12 cellular contexts compared by ENCODE assay signal in genomic region chr16:66930189-66930588, GRCh38. TPM values are rescaled to one million over a fixed set of nuclear protein-coding genes. Genes with fewer than 3 reads are reported as not detected.
DNase-seq lines count a peak whose midpoint lies in the region; ATAC-seq, FAIRE-seq and TF ChIP-seq lines count a peak whose summit lies in the region.
"Had no signal": no experiment of that assay in that cellular context is flagged by ENCODE, and none has a peak within 500 bp of the region (broad histone marks: within the 10 kb centered on the region; RNA-seq: fewer than 3 reads in every experiment).

No MANE protein-coding gene starts in this region.

- DNase-seq in A172 (ENCODE audit: low spot score), result peak; percentile 69
- DNase-seq in HTR-8/SVneo (ENCODE audit: insufficient read length, low spot score), result no peak
- DNase-seq in activated CD4-positive, alpha-beta memory T cell treated with anti-CD3 and anti-CD28 coated beads for 36 hours, result no peak
- DNase-seq in right cardiac atrium, result peak in 2 of 3 donors; percentile 29 to 55
- DNase-seq in mesenteric fat pad (ENCODE audit: low spot score), result no peak
- no peak for DNase-seq in posterior vena cava (ENCODE audit: low spot score)
- DNase-seq in activated CD8-positive, alpha-beta T cell treated with anti-CD3 and anti-CD28 coated beads for 36 hours, result no peak
- DNase-seq: NCI-H524 treated with DMSO at 0.1 percent for 48 hours, uterus had no signal

- peak; percentile 68 for FAIRE-seq in HTR-8/SVneo (lab: Jason Lieb, UNC)
- FAIRE-seq: pancreas had no signal

- H3K27ac ChIP-seq in right cardiac atrium (ENCODE audit: low read length), result peak overlapping the region; percentile 22
- H3K27ac ChIP-seq: pancreas, uterus had no signal

- no peaks in the 10 kb centered on the region for H3K27me3 ChIP-seq in right cardiac atrium (ENCODE audit: control insufficient read depth, insufficient read depth)
- H3K27me3 ChIP-seq: pancreas, uterus had no signal

- peaks cover 9% of the 10 kb centered on the region for H3K4me1 ChIP-seq in right cardiac atrium (ENCODE audit: control insufficient read depth, insufficient read depth, low read length)

- H3K4me3 ChIP-seq in right cardiac atrium (ENCODE audit: low read length), result no peak overlapping the region
- H3K4me3 ChIP-seq: pancreas, uterus had no signal

- intact Hi-C loops in activated CD4-positive, alpha-beta memory T cell treated with anti-CD3 and anti-CD28 coated beads for 36 hours (cut with micrococcal nuclease), result no loop called here
- intact Hi-C loops in right cardiac atrium (cut with DNase I) (loop anchor here in 2 of 4 donors (5.0 kb wide), 1 partner anchor 33 kb away; no protein-coding TSS in a partner anchor), posterior vena cava (cut with DNase I) (loop anchor here in 1 of 2 donors (5.0 kb wide), 1 partner anchor 33 kb away; no protein-coding TSS in a partner anchor)
- intact Hi-C loops in activated CD8-positive, alpha-beta T cell treated with anti-CD3 and anti-CD28 coated beads for 36 hours (cut with micrococcal nuclease), result loop anchor here (5.0 kb wide), 1 partner anchor 53 kb away; no protein-coding TSS in a partner anchor

- peaks cover 8% of the 10 kb centered on the region for H3K27me3 Mint-ChIP-seq in activated CD4-positive, alpha-beta memory T cell treated with anti-CD3 and anti-CD28 coated beads for 36 hours
- peaks cover 15% of the 10 kb centered on the region for H3K27me3 Mint-ChIP-seq in activated CD8-positive, alpha-beta T cell treated with anti-CD3 and anti-CD28 coated beads for 36 hours

- ATAC-seq in right cardiac atrium (peak in 1 of 2 donors; percentile 1), HG03571 (IDR thresholded peaks at IDR 0.05; ENCODE audit: unreplicated experiment) (no peak)
- ATAC-seq in activated CD8-positive, alpha-beta T cell treated with anti-CD3 and anti-CD28 coated beads for 36 hours, result no peak
- ATAC-seq: pancreas had no signal

- H3K4me3 Mint-ChIP-seq in activated CD4-positive, alpha-beta memory T cell treated with anti-CD3 and anti-CD28 coated beads for 36 hours, result no peak overlapping the region
- H3K4me3 Mint-ChIP-seq in activated CD8-positive, alpha-beta T cell treated with anti-CD3 and anti-CD28 coated beads for 36 hours, result no peak overlapping the region

- no peak for TF ChIP-seq CTCF in activated CD8-positive, alpha-beta T cell treated with anti-CD3 and anti-CD28 coated beads for 36 hours (IDR thresholded peaks at IDR 0.05)

- peaks cover 26% of the 10 kb centered on the region for H3K36me3 Mint-ChIP-seq in activated CD4-positive, alpha-beta memory T cell treated with anti-CD3 and anti-CD28 coated beads for 36 hours
- H3K36me3 Mint-ChIP-seq in activated CD8-positive, alpha-beta T cell treated with anti-CD3 and anti-CD28 coated beads for 36 hours (ENCODE audit: low read depth), result peaks cover 28% of the 10 kb centered on the region

- 47% methylated on average over 4 of the region's 4 CpGs for WGBS in right cardiac atrium

- POLR2A ChIA-PET in activated CD4-positive, alpha-beta memory T cell treated with anti-CD3 and anti-CD28 coated beads for 36 hours (lab: Charles Lee), result no interaction called here
- POLR2A ChIA-PET in activated CD8-positive, alpha-beta T cell treated with anti-CD3 and anti-CD28 coated beads for 36 hours (lab: Charles Lee), result interaction anchor here (1.0 kb wide), 1 partner anchor 14 kb away, joined by 3 read pairs; no protein-coding TSS in a partner anchor

- H3K27ac Mint-ChIP-seq in activated CD4-positive, alpha-beta memory T cell treated with anti-CD3 and anti-CD28 coated beads for 36 hours, result peak overlapping the region; percentile 23
- H3K27ac Mint-ChIP-seq in activated CD8-positive, alpha-beta T cell treated with anti-CD3 and anti-CD28 coated beads for 36 hours, result no peak overlapping the region

- H3K9me3 Mint-ChIP-seq in activated CD4-positive, alpha-beta memory T cell treated with anti-CD3 and anti-CD28 coated beads for 36 hours, result no peaks in the 10 kb centered on the region
- H3K9me3 Mint-ChIP-seq in activated CD8-positive, alpha-beta T cell treated with anti-CD3 and anti-CD28 coated beads for 36 hours, result no peaks in the 10 kb centered on the region

- H3K4me1 Mint-ChIP-seq in activated CD4-positive, alpha-beta memory T cell treated with anti-CD3 and anti-CD28 coated beads for 36 hours (ENCODE audit: low read depth), result peaks cover 37% of the 10 kb centered on the region
- H3K4me1 Mint-ChIP-seq in activated CD8-positive, alpha-beta T cell treated with anti-CD3 and anti-CD28 coated beads for 36 hours (ENCODE audit: low read depth), result peaks cover 35% of the 10 kb centered on the region

- CTCF ChIA-PET in activated CD4-positive, alpha-beta memory T cell treated with anti-CD3 and anti-CD28 coated beads for 36 hours (lab: Charles Lee), result interaction anchor here (1.2 to 1.6 kb wide), 2 partner anchors 31 to 100 kb away, joined by 3 to 5 read pairs; partner anchors contain the start of genes CES3 and NAE1
- CTCF ChIA-PET in activated CD8-positive, alpha-beta T cell treated with anti-CD3 and anti-CD28 coated beads for 36 hours (lab: Charles Lee), result interaction anchor here (1.2 to 4.6 kb wide), 6 partner anchors 12 to 202 kb away, joined by 4 to 17 read pairs (median 5); partner anchors contain the start of genes CES3 and NAE1

- no peaks in the 10 kb centered on the region for H3K9me3 ChIP-seq in right cardiac atrium (ENCODE audit: control insufficient read depth, low read length)
- H3K9me3 ChIP-seq: pancreas, uterus had no signal

RNA-seq across cellular contexts. Expression of gene CIAO2B, which starts 4.0 kb away (rescaled TPM):
- 150 and 174 TPM in 2 replicates for total RNA-seq in A172 (2014; rRNA removed; shearing (Covaris generic))
- total RNA-seq in activated CD4-positive, alpha-beta memory T cell treated with anti-CD3 and anti-CD28 coated beads for 36 hours, result 100 to 1,000 TPM; 195 to 204 TPM
- 100 to 1,000 TPM in 2 of 4 donors, 10 to 100 TPM in 2; 82.8 to 104 (median 100) TPM for total RNA-seq in right cardiac atrium
- polyA plus RNA-seq in right cardiac atrium, result 239 TPM
- total RNA-seq in mesenteric fat pad, result 63.1 TPM
- 10 to 100 TPM; 53.0 to 60.3 TPM for total RNA-seq in posterior vena cava
- 100 to 1,000 TPM; 150 to 162 TPM for total RNA-seq in activated CD8-positive, alpha-beta T cell treated with anti-CD3 and anti-CD28 coated beads for 36 hours

RNA-seq across cellular contexts. Expression of gene RRAD, which starts 4.9 kb away (rescaled TPM):
- total RNA-seq in A172 (2014; rRNA removed; shearing (Covaris generic)), result 1.0 and 2.8 TPM in 2 replicates
- under 1 TPM; 0.48 to 0.65 TPM for total RNA-seq in activated CD4-positive, alpha-beta memory T cell treated with anti-CD3 and anti-CD28 coated beads for 36 hours
- 100 to 1,000 TPM; 135 to 299 (median 142) TPM for total RNA-seq in right cardiac atrium
- polyA plus RNA-seq in right cardiac atrium, result 375 TPM
- 3.4 TPM for total RNA-seq in mesenteric fat pad
- 10 to 100 TPM in 1 of 2 donors, 1 to 10 TPM in 1; 8.2 to 11.6 TPM for total RNA-seq in posterior vena cava
- 1 to 10 TPM in 1 of 2 experiments, under 1 TPM in 1; 0.61 to 1.1 TPM for total RNA-seq in activated CD8-positive, alpha-beta T cell treated with anti-CD3 and anti-CD28 coated beads for 36 hours

RNA-seq across cellular contexts. Expression of gene CES2, which starts 5.1 kb away (rescaled TPM):
- 19.7 TPM in 2 replicates for total RNA-seq in A172 (2014; rRNA removed; shearing (Covaris generic))
- 10 to 100 TPM; 32.5 to 32.7 TPM for total RNA-seq in activated CD4-positive, alpha-beta memory T cell treated with anti-CD3 and anti-CD28 coated beads for 36 hours
- total RNA-seq in right cardiac atrium (10 to 100 TPM; 32.4 to 47.6 (median 37.1) TPM), mesenteric fat pad (47.6 TPM), posterior vena cava (10 to 100 TPM; 26.7 to 31.3 TPM)
- 46.1 TPM for polyA plus RNA-seq in right cardiac atrium
- 10 to 100 TPM; 24.7 to 24.9 TPM for total RNA-seq in activated CD8-positive, alpha-beta T cell treated with anti-CD3 and anti-CD28 coated beads for 36 hours

RNA-seq across cellular contexts. Expression of gene CDH16, which starts 11.5 kb away (rescaled TPM):
- not detected in 2 replicates for total RNA-seq in A172 (2014; rRNA removed; shearing (Covaris generic))
- total RNA-seq in activated CD4-positive, alpha-beta memory T cell treated with anti-CD3 and anti-CD28 coated beads for 36 hours, result not detected
- total RNA-seq in right cardiac atrium (under 1 TPM; 0.38 to 0.97 (median 0.65) TPM), mesenteric fat pad (not detected), posterior vena cava (not detected)
- polyA plus RNA-seq in right cardiac atrium, result 0.50 TPM
- total RNA-seq in activated CD8-positive, alpha-beta T cell treated with anti-CD3 and anti-CD28 coated beads for 36 hours, result not detected
- total RNA-seq: pancreas had no signal
- polyA plus RNA-seq: BJ, pancreas had no signal

RNA-seq across cellular contexts. Expression of gene CES3, which starts 30.9 kb away (rescaled TPM):
- total RNA-seq in A172 (2014; rRNA removed; shearing (Covaris generic)), result 0.05 and 0.17 TPM in 2 replicates
- 1 to 10 TPM; 1.6 to 3.0 TPM for total RNA-seq in activated CD4-positive, alpha-beta memory T cell treated with anti-CD3 and anti-CD28 coated beads for 36 hours
- total RNA-seq in right cardiac atrium, result 1 to 10 TPM in 2 of 4 donors, under 1 TPM in 2; 0.88 to 1.3 (median 0.98) TPM
- 0.48 TPM for polyA plus RNA-seq in right cardiac atrium
- 0.55 TPM for total RNA-seq in mesenteric fat pad
- 1 to 10 TPM in 1 of 2 donors, under 1 TPM in 1; 0.10 to 1.3 TPM for total RNA-seq in posterior vena cava
- 1 to 10 TPM; 2.1 to 2.9 TPM for total RNA-seq in activated CD8-positive, alpha-beta T cell treated with anti-CD3 and anti-CD28 coated beads for 36 hours

Comparison
In these comparisons a context has a peak if more than half of its experiments do, and no peak if none do; other contexts are left out.
1. DNase-seq: peak in A172 (single experiment) and right cardiac atrium (2 of 3); none in HTR-8/SVneo (single experiment), activated CD4-positive, alpha-beta memory T cell treated with anti-CD3 and anti-CD28 coated beads for 36 hours (single experiment), mesenteric fat pad (single experiment), posterior vena cava (single experiment) and activated CD8-positive, alpha-beta T cell treated with anti-CD3 and anti-CD28 coated beads for 36 hours (single experiment).
2. RNA of gene RRAD, which starts 4.9 kb away (total RNA-seq): 135 to 299 TPM in right cardiac atrium; 8.2 to 11.6 TPM in posterior vena cava, 3.4 TPM in mesenteric fat pad (single experiment), 0.61 to 1.1 TPM in activated CD8-positive, alpha-beta T cell treated with anti-CD3 and anti-CD28 coated beads for 36 hours, 1.0 to 2.8 TPM in A172 and 0.48 to 0.65 TPM in activated CD4-positive, alpha-beta memory T cell treated with anti-CD3 and anti-CD28 coated beads for 36 hours; every median in the first group is over 10 times any median in the second.